In genomic region chr12:111788178-111788654, GRCh38 we compare ENCODE assay signal across 9 cellular contexts. TPM values are rescaled to one million over a fixed set of nuclear protein-coding genes. Genes with fewer than 3 reads are reported as not detected.
DNase-seq lines count a peak whose midpoint lies in the region; ATAC-seq and TF ChIP-seq lines count a peak whose summit lies in the region.
"Had no signal": no experiment of that assay in that cellular context is flagged by ENCODE, and none has a peak within 500 bp of the region (broad histone marks: within the 10 kb centered on the region; RNA-seq: fewer than 3 reads in every experiment).

No MANE protein-coding gene starts in this region.

- in situ Hi-C loops in SK-MEL-5 (cut with HindIII; ENCODE audit: low pct_unique_long_range_greater_than_20kb, low sequenced_read_pairs), result no loop called here

- TF ChIP-seq CTCF in cardiac muscle cell (IDR thresholded peaks at IDR 0.05; ENCODE audit: low read depth, low read length) (peak; percentile 50), type B pancreatic cell (conservative IDR thresholded peaks at IDR 0.05) (peak; percentile 46)

- H3K9me3 ChIP-seq in cardiac muscle cell (ENCODE audit: low read depth), result no peaks in the 10 kb centered on the region

- H3K36me3 Mint-ChIP-seq in type B pancreatic cell, result peaks cover 4% of the 10 kb centered on the region

- no peak overlapping the region for H3K4me3 Mint-ChIP-seq in type B pancreatic cell
- H3K4me3 Mint-ChIP-seq: CD8-positive, alpha-beta T cell had no signal

- H3K4me1 ChIP-seq in cardiac muscle cell (ENCODE audit: low read depth), result no peaks in the 10 kb centered on the region

- no peaks in the 10 kb centered on the region for H3K9me3 Mint-ChIP-seq in type B pancreatic cell
- H3K9me3 Mint-ChIP-seq: CD8-positive, alpha-beta T cell had no signal

- no peaks in the 10 kb centered on the region for H3K27me3 Mint-ChIP-seq in type B pancreatic cell

- H3K27ac Mint-ChIP-seq in type B pancreatic cell, result no peak overlapping the region
- H3K27ac Mint-ChIP-seq: CD8-positive, alpha-beta T cell had no signal

- DNase-seq in NCI-H82 (lab: John Stamatoyannopoulos, UW), result peak; percentile 42
- DNase-seq in NCI-H82 treated with DMSO at 0.1 percent for 48 hours (lab: John Stamatoyannopoulos, UW; ENCODE audit: unreplicated experiment), result no peak
- peak; percentile 59 for DNase-seq in SK-MEL-5 (ENCODE audit: low read depth, low spot score)
- peak in 1 of 2 donors; percentile 87 for DNase-seq in cardiac muscle cell (ENCODE audit: low read depth in 1 of 2, low spot score in 1 of 2)
- DNase-seq in type B pancreatic cell (ENCODE audit: extremely low spot score, unreplicated experiment), result no peak
- DNase-seq in stimulated activated CD4-positive, alpha-beta T cell treated with anti-CD3 and anti-CD28 coated beads, Interleukin-4, amount 100 ng/mL, for 1 hour, result no peak
- DNase-seq: CD8-positive, alpha-beta T cell had no signal

- H3K27me3 ChIP-seq in cardiac muscle cell, result no peaks in the 10 kb centered on the region

- no peak for ATAC-seq in HG02981 (IDR thresholded peaks at IDR 0.05; ENCODE audit: unreplicated experiment)
- no peak for ATAC-seq in HG02571 (IDR thresholded peaks at IDR 0.05; ENCODE audit: unreplicated experiment)
- ATAC-seq: CD8-positive, alpha-beta T cell had no signal

- no peak overlapping the region for H3K4me3 ChIP-seq in cardiac muscle cell

- no peak overlapping the region for H3K27ac ChIP-seq in cardiac muscle cell

- no peaks in the 10 kb centered on the region for H3K4me1 Mint-ChIP-seq in type B pancreatic cell (ENCODE audit: unreplicated experiment)

- H3K36me3 ChIP-seq in cardiac muscle cell, result peaks cover 40% of the 10 kb centered on the region

RNA-seq across cellular contexts. Expression of gene ALDH2, which starts 21.5 kb away (rescaled TPM):
- total RNA-seq in SK-MEL-5 (2014; rRNA removed; shearing (Covaris generic)), result 21.1 and 21.5 TPM in 2 replicates
- 17.7 and 23.5 TPM in 2 replicates for polyA plus RNA-seq in SK-MEL-5 (2015; cell fraction: cytosol; rRNA removed)
- polyA plus RNA-seq in SK-MEL-5 (2015; cell fraction: nucleus; rRNA removed), result 8.0 and 8.8 TPM in 2 replicates
- 99.2 and 130 TPM in 2 replicates for total RNA-seq in cardiac muscle cell
- polyA plus RNA-seq in cardiac muscle cell, result 164 and 212 TPM in 2 replicates
- total RNA-seq in type B pancreatic cell (ENCODE audit: low replicate concordance), result 29.0 and 59.5 TPM in 2 replicates

RNA-seq across cellular contexts. Expression of gene MAPKAPK5, which starts 53.8 kb away (rescaled TPM):
- total RNA-seq in SK-MEL-5 (2014; rRNA removed; shearing (Covaris generic)), result 56.5 and 58.4 TPM in 2 replicates
- polyA plus RNA-seq in SK-MEL-5 (2015; cell fraction: cytosol; rRNA removed), result 69.3 and 84.9 TPM in 2 replicates
- 57.3 and 84.1 TPM in 2 replicates for polyA plus RNA-seq in SK-MEL-5 (2015; cell fraction: nucleus; rRNA removed)
- total RNA-seq in cardiac muscle cell (81.0 and 92.9 TPM in 2 replicates), type B pancreatic cell (ENCODE audit: low replicate concordance) (54.1 and 61.4 TPM in 2 replicates)
- polyA plus RNA-seq in cardiac muscle cell, result 64.3 and 81.2 TPM in 2 replicates

Comparison
In these comparisons a context has a peak if more than half of its experiments do, and no peak if none do; other contexts are left out.
1. DNase-seq: peak in NCI-H82 (single experiment) and SK-MEL-5 (single experiment); none in NCI-H82 treated with DMSO at 0.1 percent for 48 hours (single experiment), type B pancreatic cell (single experiment) and stimulated activated CD4-positive, alpha-beta T cell treated with anti-CD3 and anti-CD28 coated beads, Interleukin-4, amount 100 ng/mL, for 1 hour (single experiment).